ENCODE assay signal across 8 cellular contexts in genomic region chr1:2515763-2516080, GRCh38. TPM values are rescaled to one million over a fixed set of nuclear protein-coding genes. Genes with fewer than 3 reads are reported as not detected.
"Had no signal": no experiment of that assay in that cellular context is flagged by ENCODE, and none has a peak within 500 bp of the region (broad histone marks: within the 10 kb centered on the region; RNA-seq: fewer than 3 reads in every experiment).

No MANE protein-coding gene starts in this region.

- H2AFZ ChIP-seq: GM23338 had no signal

- H3K4me3 Mint-ChIP-seq: GM23338, H9, HFFc6 had no signal

- H3K4me1 Mint-ChIP-seq: GM23338, H9 had no signal

- DNase-seq: H9, HCEC 1CT, HFFc6, IMR-90, KG1 had no signal

- H3K27ac Mint-ChIP-seq: GM23338, H9, HFFc6 had no signal

- H3K4me3 ChIP-seq: GM23338, K562 had no signal

- H3K4me2 ChIP-seq: GM23338 had no signal

- H3K9me3 Mint-ChIP-seq: GM23338, H9, HFFc6 had no signal

RNA-seq across cellular contexts. Expression of gene HES5, which starts 14.3 kb away (rescaled TPM):
- polyA plus RNA-seq: H1, IMR-90, K562 had no signal

RNA-seq across cellular contexts. Expression of gene PLCH2, which starts 39.6 kb away (rescaled TPM):
- polyA plus RNA-seq: GM23338, K562 had no signal

RNA-seq across cellular contexts. Expression of gene TNFRSF14, which starts 40.4 kb away (rescaled TPM):
- polyA plus RNA-seq: GM23338 had no signal
